17 cellular contexts compared by ENCODE assay signal in genomic region chr11:116384876-116385275, GRCh38.
DNase-seq lines count a peak whose midpoint lies in the region; ATAC-seq lines count a peak whose summit lies in the region.
"Had no signal": no experiment of that assay in that cellular context is flagged by ENCODE, and none has a peak within 500 bp of the region (broad histone marks: within the 10 kb centered on the region; RNA-seq: fewer than 3 reads in every experiment).

No MANE protein-coding gene starts in this region.

- DNase-seq in COLO668 (lab: John Stamatoyannopoulos, UW; ENCODE audit: unreplicated experiment): peak; percentile 61
- DNase-seq in COR-L47 (lab: John Stamatoyannopoulos, UW): peak; percentile 52
- DNase-seq in NCI-H146 treated with DMSO at 0.1 percent for 48 hours (lab: John Stamatoyannopoulos, UW; ENCODE audit: unreplicated experiment): peak; percentile 65
- peak; percentile 66 for DNase-seq in cerebellum (ENCODE audit: low spot score)
- DNase-seq in midbrain (lab: John Stamatoyannopoulos, UW): no peak
- DNase-seq: CD4-positive, CD25-positive, alpha-beta regulatory T cell; GDM1; MM.1S; NCI-H1048; NCI-H1694 treated with DMSO at 0.1 percent for 48 hours; NCI-H2081 treated with DMSO at 0.1 percent for 48 hours; NCI-H774; Right ventricle myocardium superior; T-helper 17 cell had no signal

- ATAC-seq in GM18502 (IDR thresholded peaks at IDR 0.05; ENCODE audit: poor library complexity, unreplicated experiment) (no peak), HG03045 (IDR thresholded peaks at IDR 0.05; ENCODE audit: unreplicated experiment) (no peak)
- ATAC-seq: K562, T-helper 17 cell had no signal
